In genomic region chr12:72102150-72102549, GRCh38 we compare ENCODE assay signal across 18 cellular contexts.
DNase-seq lines count a peak whose midpoint lies in the region; ATAC-seq and TF ChIP-seq lines count a peak whose summit lies in the region.
"Had no signal": no experiment of that assay in that cellular context is flagged by ENCODE, and none has a peak within 500 bp of the region (broad histone marks: within the 10 kb centered on the region; RNA-seq: fewer than 3 reads in every experiment).

No MANE protein-coding gene starts in this region.

- TF ChIP-seq CTCF in WTC11 (IDR thresholded peaks at IDR 0.05) (no peak), heart left ventricle (IDR thresholded peaks at IDR 0.05) (no peak)

- no peak overlapping the region for H3K27ac ChIP-seq in neuronal stem cell (replicated peaks; ENCODE audit: low read length)
- H3K27ac ChIP-seq in heart left ventricle, result no peak overlapping the region
- H3K27ac ChIP-seq: BLaER1 treated with 17β-estradiol and CSF1 and Interleukin-3, amounts not matched to agents 10 nM and 100 nM had no signal

- H3K4me3 ChIP-seq in neuronal stem cell (ENCODE audit: low read length in 2 of 2) (no peak overlapping the region), heart left ventricle (no peak overlapping the region)
- H3K4me3 ChIP-seq: BLaER1 treated with 17β-estradiol and CSF1 and Interleukin-3, amounts not matched to agents 10 nM and 100 nM; GM12878; HAP-1 had no signal

- TF ChIP-seq POLR2A in heart left ventricle (IDR thresholded peaks at IDR 0.05), result no peak

- H3K27ac Mint-ChIP-seq in WTC11, result no peak overlapping the region
- H3K27ac Mint-ChIP-seq: B cell; CD8-positive, alpha-beta T cell had no signal

- ATAC-seq in WTC11, result peak; percentile 78
- ATAC-seq in heart left ventricle, result no peak
- no peak for ATAC-seq in GM18907 (IDR thresholded peaks at IDR 0.05; ENCODE audit: unreplicated experiment)
- ATAC-seq: CD8-positive, alpha-beta T cell; GM12878 had no signal

- peak; percentile 58 for DNase-seq in NCI-H69 (lab: John Stamatoyannopoulos, UW)
- no peak for DNase-seq in WTC11 (ENCODE audit: low spot score)
- peak; percentile 15 for DNase-seq in iPS DF 19.7 (ENCODE audit: low read depth, low spot score)
- peak; percentile 20 for DNase-seq in neuronal stem cell (ENCODE audit: low spot score)
- no peak for DNase-seq in heart left ventricle
- no peak for DNase-seq in NCI-H524 treated with DMSO at 0.1 percent for 48 hours (lab: John Stamatoyannopoulos, UW)
- no peak for DNase-seq in COLO829 (ENCODE audit: low spot score)
- DNase-seq: CD8-positive, alpha-beta T cell; COR-L47; DMS 273 treated with DMSO at 0.1 percent for 48 hours; DMS53; DND-41; EL had no signal

- H3K4me3 Mint-ChIP-seq in WTC11, result no peak overlapping the region
- H3K4me3 Mint-ChIP-seq: B cell; CD8-positive, alpha-beta T cell had no signal

- H2AFZ ChIP-seq in neuronal stem cell (ENCODE audit: low read length), result no peak overlapping the region

- intact Hi-C loops in heart left ventricle (cut with DNase I), result no loop called here

- no peak overlapping the region for H2BK12ac ChIP-seq in neuronal stem cell (ENCODE audit: low read length)

- H2BK5ac ChIP-seq in neuronal stem cell (ENCODE audit: low read length), result no peak overlapping the region

- H4K8ac ChIP-seq in neuronal stem cell (ENCODE audit: low read depth, low read length), result no peak overlapping the region

- no peaks in the 10 kb centered on the region for H3K9me3 ChIP-seq in neuronal stem cell (replicated peaks in 1 of 2; ENCODE audit: control insufficient read depth in 2 of 2, insufficient read depth in 1 of 2, low read depth in 1 of 2, low read length in 2 of 2)
- H3K9me3 ChIP-seq in heart left ventricle, result no peaks in the 10 kb centered on the region
- H3K9me3 ChIP-seq: BLaER1 treated with 17β-estradiol and CSF1 and Interleukin-3, amounts not matched to agents 10 nM and 100 nM; HAP-1 had no signal

- H2AK5ac ChIP-seq in neuronal stem cell (ENCODE audit: low read depth, low read length), result no peak overlapping the region

- H3K4ac ChIP-seq in neuronal stem cell (ENCODE audit: low read length), result no peak overlapping the region

- no peak overlapping the region for H3K14ac ChIP-seq in neuronal stem cell (ENCODE audit: low read length)

- no peaks in the 10 kb centered on the region for H3K27me3 ChIP-seq in neuronal stem cell (ENCODE audit: control insufficient read depth in 3 of 3, insufficient read depth in 3 of 3, low read depth in 1 of 3, low read length in 3 of 3)
- H3K27me3 ChIP-seq in heart left ventricle, result peaks cover 0 to 4% (median 0%) of the 10 kb centered on the region in 9 donors
- H3K27me3 ChIP-seq: BLaER1 treated with 17β-estradiol and CSF1 and Interleukin-3, amounts not matched to agents 10 nM and 100 nM had no signal

- no peak overlapping the region for H4K91ac ChIP-seq in neuronal stem cell (ENCODE audit: low read depth, low read length, poor library complexity)

- H3K18ac ChIP-seq in neuronal stem cell (ENCODE audit: low read length), result no peak overlapping the region

- no peak overlapping the region for H3K23ac ChIP-seq in neuronal stem cell (ENCODE audit: low read depth, low read length, poor library complexity)

- H3K4me1 Mint-ChIP-seq in WTC11, result peaks cover 11% of the 10 kb centered on the region
- H3K4me1 Mint-ChIP-seq: B cell had no signal

- WGBS in neuronal stem cell (ENCODE audit: extremely low coverage in 2 of 2, insufficient read length in 2 of 2, insufficient replicate concordance in 1 of 2), 2 donors, result no CpG with 5 or more reads among the region's 3 CpGs
- 59 to 67% (median 62%) methylated on average over 3 of the region's 3 CpGs for WGBS in heart left ventricle, 4 donors

- H3K9ac ChIP-seq in neuronal stem cell (ENCODE audit: low read depth, low read length, poor library complexity), result no peak overlapping the region
- H3K9ac ChIP-seq: BLaER1 treated with 17β-estradiol and CSF1 and Interleukin-3, amounts not matched to agents 10 nM and 100 nM had no signal

- H3K4me1 ChIP-seq in neuronal stem cell (ENCODE audit: control insufficient read depth in 2 of 2, insufficient read depth in 1 of 2, low read depth in 1 of 2, low read length in 2 of 2) (peaks cover 0 to 3% of the 10 kb centered on the region in 2 donors), heart left ventricle (no peaks in the 10 kb centered on the region)
- H3K4me1 ChIP-seq: BLaER1 treated with 17β-estradiol and CSF1 and Interleukin-3, amounts not matched to agents 10 nM and 100 nM; HAP-1 had no signal

- H3K36me3 ChIP-seq in neuronal stem cell (replicated peaks in 1 of 2; ENCODE audit: control insufficient read depth in 2 of 2, insufficient read depth in 2 of 2, low read length in 2 of 2), result no peaks in the 10 kb centered on the region
- no peaks in the 10 kb centered on the region for H3K36me3 ChIP-seq in heart left ventricle
- H3K36me3 ChIP-seq: BLaER1 treated with 17β-estradiol and CSF1 and Interleukin-3, amounts not matched to agents 10 nM and 100 nM; HAP-1 had no signal

- POLR2A ChIA-PET in WTC11 (lab: Charles Lee), result no interaction called here

- H2BK120ac ChIP-seq in neuronal stem cell (ENCODE audit: low read depth, low read length), result no peak overlapping the region

- H3K79me1 ChIP-seq in neuronal stem cell (ENCODE audit: low read depth, low read length), result no peaks in the 10 kb centered on the region

- H3K4me2 ChIP-seq in neuronal stem cell (ENCODE audit: insufficient read depth, low read length, poor library complexity, severe bottlenecking), result no peak overlapping the region
- H3K4me2 ChIP-seq: BLaER1 treated with 17β-estradiol and CSF1 and Interleukin-3, amounts not matched to agents 10 nM and 100 nM had no signal

- H3K27me3 Mint-ChIP-seq in WTC11 (ENCODE audit: low read depth), result no peaks in the 10 kb centered on the region
- H3K27me3 Mint-ChIP-seq: B cell had no signal

- H3K36me3 Mint-ChIP-seq in WTC11, result no peaks in the 10 kb centered on the region
- H3K36me3 Mint-ChIP-seq: CD8-positive, alpha-beta T cell had no signal

- CTCF ChIA-PET in WTC11 (lab: Charles Lee), result interaction anchor here (0.8 kb wide), 1 partner anchor 160 kb away, joined by 3 read pairs; no protein-coding TSS in a partner anchor

- H2BK15ac ChIP-seq in neuronal stem cell (ENCODE audit: low read length), result no peak overlapping the region

- H3K9me3 Mint-ChIP-seq in WTC11, result no peaks in the 10 kb centered on the region
- H3K9me3 Mint-ChIP-seq: CD8-positive, alpha-beta T cell had no signal

TF ChIP-seq in WTC11, 78 proteins besides CTCF, POLR2A, EP300 and RAD21 (continues in another document):
- TF ChIP-seq SOX15 (CRISPR knock-in tag; IDR thresholded peaks at IDR 0.05), result no peak
- TF ChIP-seq, protein P1, sequence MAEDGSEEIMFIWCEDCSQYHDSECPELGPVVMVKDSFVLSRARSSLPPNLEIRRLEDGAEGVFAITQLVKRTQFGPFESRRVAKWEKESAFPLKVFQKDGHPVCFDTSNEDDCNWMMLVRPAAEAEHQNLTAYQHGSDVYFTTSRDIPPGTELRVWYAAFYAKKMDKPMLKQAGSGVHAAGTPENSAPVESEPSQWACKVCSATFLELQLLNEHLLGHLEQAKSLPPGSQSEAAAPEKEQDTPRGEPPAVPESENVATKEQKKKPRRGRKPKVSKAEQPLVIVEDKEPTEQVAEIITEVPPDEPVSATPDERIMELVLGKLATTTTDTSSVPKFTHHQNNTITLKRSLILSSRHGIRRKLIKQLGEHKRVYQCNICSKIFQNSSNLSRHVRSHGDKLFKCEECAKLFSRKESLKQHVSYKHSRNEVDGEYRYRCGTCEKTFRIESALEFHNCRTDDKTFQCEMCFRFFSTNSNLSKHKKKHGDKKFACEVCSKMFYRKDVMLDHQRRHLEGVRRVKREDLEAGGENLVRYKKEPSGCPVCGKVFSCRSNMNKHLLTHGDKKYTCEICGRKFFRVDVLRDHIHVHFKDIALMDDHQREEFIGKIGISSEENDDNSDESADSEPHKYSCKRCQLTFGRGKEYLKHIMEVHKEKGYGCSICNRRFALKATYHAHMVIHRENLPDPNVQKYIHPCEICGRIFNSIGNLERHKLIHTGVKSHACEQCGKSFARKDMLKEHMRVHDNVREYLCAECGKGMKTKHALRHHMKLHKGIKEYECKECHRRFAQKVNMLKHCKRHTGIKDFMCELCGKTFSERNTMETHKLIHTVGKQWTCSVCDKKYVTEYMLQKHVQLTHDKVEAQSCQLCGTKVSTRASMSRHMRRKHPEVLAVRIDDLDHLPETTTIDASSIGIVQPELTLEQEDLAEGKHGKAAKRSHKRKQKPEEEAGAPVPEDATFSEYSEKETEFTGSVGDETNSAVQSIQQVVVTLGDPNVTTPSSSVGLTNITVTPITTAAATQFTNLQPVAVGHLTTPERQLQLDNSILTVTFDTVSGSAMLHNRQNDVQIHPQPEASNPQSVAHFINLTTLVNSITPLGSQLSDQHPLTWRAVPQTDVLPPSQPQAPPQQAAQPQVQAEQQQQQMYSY (CRISPR knock-in tag; IDR thresholded peaks at IDR 0.05), result no peak
- no peak for TF ChIP-seq ATF2 (CRISPR knock-in tag; IDR thresholded peaks at IDR 0.05; ENCODE audit: borderline replicate concordance, low read depth)
- TF ChIP-seq PRRX2 (CRISPR knock-in tag; IDR thresholded peaks at IDR 0.05), result no peak
- TF ChIP-seq, protein P2, sequence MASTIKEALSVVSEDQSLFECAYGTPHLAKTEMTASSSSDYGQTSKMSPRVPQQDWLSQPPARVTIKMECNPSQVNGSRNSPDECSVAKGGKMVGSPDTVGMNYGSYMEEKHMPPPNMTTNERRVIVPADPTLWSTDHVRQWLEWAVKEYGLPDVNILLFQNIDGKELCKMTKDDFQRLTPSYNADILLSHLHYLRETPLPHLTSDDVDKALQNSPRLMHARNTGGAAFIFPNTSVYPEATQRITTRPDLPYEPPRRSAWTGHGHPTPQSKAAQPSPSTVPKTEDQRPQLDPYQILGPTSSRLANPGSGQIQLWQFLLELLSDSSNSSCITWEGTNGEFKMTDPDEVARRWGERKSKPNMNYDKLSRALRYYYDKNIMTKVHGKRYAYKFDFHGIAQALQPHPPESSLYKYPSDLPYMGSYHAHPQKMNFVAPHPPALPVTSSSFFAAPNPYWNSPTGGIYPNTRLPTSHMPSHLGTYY (CRISPR knock-in tag; IDR thresholded peaks at IDR 0.05), result no peak

Comparison
In these comparisons a context has a peak if more than half of its experiments do, and no peak if none do; other contexts are left out.
1. DNase-seq: peak in NCI-H69 (single experiment), iPS DF 19.7 (single experiment) and neuronal stem cell (single experiment); none in WTC11 (single experiment), heart left ventricle (0 of 5), NCI-H524 treated with DMSO at 0.1 percent for 48 hours (single experiment) and COLO829 (single experiment).